Comparison of ENCODE assay signal across 1 cellular context in the genomic region with DNA sequence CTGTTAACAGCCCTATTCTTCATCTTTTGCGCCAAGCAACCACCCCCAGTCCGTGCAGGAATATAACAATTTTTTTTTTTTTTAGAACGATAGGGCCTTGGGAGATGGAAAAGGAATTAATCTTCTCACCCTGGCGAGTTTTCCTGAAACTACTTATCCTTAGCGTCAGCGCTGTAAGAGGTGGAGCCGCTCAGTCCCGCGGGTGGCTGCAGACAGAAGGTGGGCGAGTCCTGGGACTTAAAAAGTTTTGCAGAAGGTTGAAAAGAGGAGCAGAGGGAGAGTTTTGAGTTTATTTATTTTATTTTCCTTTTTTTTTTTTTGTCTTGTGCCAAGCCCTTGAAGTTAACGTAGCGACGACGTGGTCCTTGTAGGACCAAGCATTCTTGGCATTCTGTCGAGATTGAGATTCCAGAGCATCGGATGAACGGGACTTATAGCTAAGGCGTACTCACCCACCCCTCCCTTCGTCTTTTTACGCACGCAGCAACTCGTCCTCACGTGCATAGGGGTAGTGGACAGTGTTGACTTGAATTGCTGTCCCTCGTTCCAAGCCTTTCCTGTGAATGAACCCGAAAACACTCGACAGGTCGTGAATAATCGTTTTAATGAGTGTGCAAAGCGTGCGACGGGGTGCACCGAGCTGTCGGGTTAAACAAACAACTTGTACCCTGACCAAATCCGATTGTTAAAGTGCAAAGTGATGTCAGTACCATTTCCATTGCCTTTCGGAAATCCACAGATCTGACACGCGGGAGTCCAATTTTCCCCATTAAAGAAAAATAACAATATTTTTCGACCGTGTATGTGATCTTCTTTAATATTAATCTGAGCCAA.
A peak's percentile ranks its signal among the peaks of the same experiment; 100 is the strongest.
TF ChIP-seq lines count a peak whose summit lies in the region.

No MANE protein-coding gene starts in this region.

TF ChIP-seq in K562, 482 proteins besides CTCF, POLR2A, EP300 and RAD21:
- TF ChIP-seq RBM22 (IDR thresholded peaks at IDR 0.05; ENCODE audit: low read depth, low read length, poor library complexity, severe bottlenecking) (no peak), CBX2 (IDR thresholded peaks at IDR 0.05; ENCODE audit: insufficient read depth, low read length, poor library complexity, severe bottlenecking) (peak; percentile 92), CBX8 (IDR thresholded peaks at IDR 0.05; ENCODE audit: borderline replicate concordance, extremely low read depth, low read depth, low read length, poor library complexity, severe bottlenecking) (peak; percentile 87), ZNF174 (CRISPR knock-in tag; IDR thresholded peaks at IDR 0.05) (no peak), RB1 (IDR thresholded peaks at IDR 0.05; ENCODE audit: low read depth) (no peak), ZNF133 (CRISPR knock-in tag; IDR thresholded peaks at IDR 0.05) (no peak), FOSL1 (tag; conservative IDR thresholded peaks at IDR 0.05) (no peak), NFIC (IDR thresholded peaks at IDR 0.05) (no peak), ELF1 (tag; IDR thresholded peaks at IDR 0.05) (no peak), ZC3H8 (IDR thresholded peaks at IDR 0.05) (no peak), RNF2 (IDR thresholded peaks at IDR 0.05) (peak; percentile 89; the same call in 1 of the 2 replicates), ZNF584 (CRISPR knock-in tag; IDR thresholded peaks at IDR 0.05; ENCODE audit: low read depth) (no peak), ZFP36 (IDR thresholded peaks at IDR 0.05; ENCODE audit: low read depth, low read length, partially characterized antibody) (peak; percentile 36)
- TF ChIP-seq, protein P1, sequence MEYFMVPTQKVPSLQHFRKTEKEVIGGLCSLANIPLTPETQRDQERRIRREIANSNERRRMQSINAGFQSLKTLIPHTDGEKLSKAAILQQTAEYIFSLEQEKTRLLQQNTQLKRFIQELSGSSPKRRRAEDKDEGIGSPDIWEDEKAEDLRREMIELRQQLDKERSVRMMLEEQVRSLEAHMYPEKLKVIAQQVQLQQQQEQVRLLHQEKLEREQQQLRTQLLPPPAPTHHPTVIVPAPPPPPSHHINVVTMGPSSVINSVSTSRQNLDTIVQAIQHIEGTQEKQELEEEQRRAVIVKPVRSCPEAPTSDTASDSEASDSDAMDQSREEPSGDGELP (CRISPR knock-in tag; IDR thresholded peaks at IDR 0.05; ENCODE audit: borderline replicate concordance) = no peak
- TF ChIP-seq, protein P2, sequence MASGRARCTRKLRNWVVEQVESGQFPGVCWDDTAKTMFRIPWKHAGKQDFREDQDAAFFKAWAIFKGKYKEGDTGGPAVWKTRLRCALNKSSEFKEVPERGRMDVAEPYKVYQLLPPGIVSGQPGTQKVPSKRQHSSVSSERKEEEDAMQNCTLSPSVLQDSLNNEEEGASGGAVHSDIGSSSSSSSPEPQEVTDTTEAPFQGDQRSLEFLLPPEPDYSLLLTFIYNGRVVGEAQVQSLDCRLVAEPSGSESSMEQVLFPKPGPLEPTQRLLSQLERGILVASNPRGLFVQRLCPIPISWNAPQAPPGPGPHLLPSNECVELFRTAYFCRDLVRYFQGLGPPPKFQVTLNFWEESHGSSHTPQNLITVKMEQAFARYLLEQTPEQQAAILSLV (tag; IDR thresholded peaks at IDR 0.05) = no peak
- TF ChIP-seq, protein P3, sequence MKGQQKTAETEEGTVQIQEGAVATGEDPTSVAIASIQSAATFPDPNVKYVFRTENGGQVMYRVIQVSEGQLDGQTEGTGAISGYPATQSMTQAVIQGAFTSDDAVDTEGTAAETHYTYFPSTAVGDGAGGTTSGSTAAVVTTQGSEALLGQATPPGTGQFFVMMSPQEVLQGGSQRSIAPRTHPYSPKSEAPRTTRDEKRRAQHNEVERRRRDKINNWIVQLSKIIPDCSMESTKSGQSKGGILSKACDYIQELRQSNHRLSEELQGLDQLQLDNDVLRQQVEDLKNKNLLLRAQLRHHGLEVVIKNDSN (CRISPR knock-in tag; IDR thresholded peaks at IDR 0.05) = no peak
